In the genomic region with DNA sequence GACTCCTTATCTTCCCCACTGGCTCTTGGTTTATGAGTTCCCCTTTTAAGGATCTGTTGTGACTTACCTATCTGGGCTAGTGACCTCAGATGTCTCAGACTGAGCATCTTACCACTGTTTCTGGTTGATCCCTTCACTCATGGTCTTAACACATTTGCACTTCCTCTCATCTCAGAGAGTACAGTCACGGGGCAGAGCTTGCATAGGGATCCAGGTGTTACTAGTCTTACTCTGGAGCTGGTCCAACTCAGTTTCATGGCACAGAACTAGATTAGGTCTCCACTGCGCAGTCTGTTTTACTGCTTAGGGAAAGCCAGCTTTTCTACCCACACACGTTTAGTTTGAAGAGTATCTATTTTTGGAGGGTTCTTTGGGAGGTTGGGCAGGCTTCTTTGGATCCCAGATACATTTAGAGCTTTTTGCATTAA, we compare ENCODE assay signal across 11 cellular contexts. TPM values are rescaled to one million over a fixed set of nuclear protein-coding genes. Genes with fewer than 3 reads are reported as not detected.
DNase-seq lines count a peak whose midpoint lies in the region; ATAC-seq, FAIRE-seq and TF ChIP-seq lines count a peak whose summit lies in the region.
"Had no signal": no experiment of that assay in that cellular context is flagged by ENCODE, and none has a peak within 500 bp of the region (broad histone marks: within the 10 kb centered on the region; RNA-seq: fewer than 3 reads in every experiment).

No MANE protein-coding gene starts in this region.

- intact Hi-C loops in body of pancreas (cut with DNase I), result no loop called here

- peaks cover 18% of the 10 kb centered on the region for H3K36me3 Mint-ChIP-seq in activated naive CD8-positive, alpha-beta T cell treated with anti-CD3 and anti-CD28 coated beads for 36 hours

- TF ChIP-seq POLR2A in GM12891 (IDR thresholded peaks at IDR 0.05; ENCODE audit: low read depth, low read length), result 0 out of 2 replicates have a peak, but pooled peaks have one; percentile 16
- no peak for TF ChIP-seq POLR2A in body of pancreas (IDR thresholded peaks at IDR 0.05)

- no peaks in the 10 kb centered on the region for H3K27me3 ChIP-seq in body of pancreas

- H3K36me3 ChIP-seq in body of pancreas (replicated peaks in 1 of 2; ENCODE audit: insufficient read depth in 1 of 2, low read depth in 2 of 2), result peaks cover 0 to 13% of the 10 kb centered on the region in 2 donors

- no peaks in the 10 kb centered on the region for H3K9me3 ChIP-seq in body of pancreas

- no peak for TF ChIP-seq CTCF in GM20000 (IDR thresholded peaks at IDR 0.05; ENCODE audit: extremely low read depth, missing control alignments)
- TF ChIP-seq CTCF in body of pancreas (IDR thresholded peaks at IDR 0.05), result no peak

- peak; percentile 66 for ATAC-seq in HG03025 (IDR thresholded peaks at IDR 0.05; ENCODE audit: low FRiP score, unreplicated experiment)
- ATAC-seq in body of pancreas, result no peak

- H3K27me3 Mint-ChIP-seq in activated naive CD8-positive, alpha-beta T cell treated with anti-CD3 and anti-CD28 coated beads for 36 hours, result no peaks in the 10 kb centered on the region

- H3K4me3 Mint-ChIP-seq in activated naive CD8-positive, alpha-beta T cell treated with anti-CD3 and anti-CD28 coated beads for 36 hours, result no peak overlapping the region
- H3K4me3 Mint-ChIP-seq: CD14-positive monocyte had no signal

- H3K27ac ChIP-seq in body of pancreas, result no peak overlapping the region

- H3K27ac Mint-ChIP-seq in activated naive CD8-positive, alpha-beta T cell treated with anti-CD3 and anti-CD28 coated beads for 36 hours, result peak overlapping the region; percentile 19

- 50 to 72% methylated on average over 3 of the region's 3 CpGs for WGBS in body of pancreas, 2 donors

- FAIRE-seq in GM12891 (lab: Jason Lieb, UNC), result peak; percentile 76
- FAIRE-seq: astrocyte had no signal

- H3K4me3 ChIP-seq in body of pancreas, result no peak overlapping the region

- no peaks in the 10 kb centered on the region for H3K4me1 ChIP-seq in body of pancreas

- DNase-seq in GM12891 (ENCODE audit: insufficient read length, low spot score) (no peak), GM20000 (ENCODE audit: low spot score) (peak; percentile 32), NCI-H524 treated with DMSO at 0.1 percent for 48 hours (lab: John Stamatoyannopoulos, UW) (no peak), NCI-H1092 (lab: John Stamatoyannopoulos, UW) (no peak), body of pancreas (no peak)
- DNase-seq in activated naive CD8-positive, alpha-beta T cell treated with anti-CD3 and anti-CD28 coated beads for 36 hours, result no peak
- no peak for DNase-seq in stimulated activated CD4-positive, alpha-beta T cell treated with anti-CD3 and anti-CD28 coated beads, Interleukin-15, amount 100 ng/mL, for 24 hours

- H3K9me3 Mint-ChIP-seq in activated naive CD8-positive, alpha-beta T cell treated with anti-CD3 and anti-CD28 coated beads for 36 hours, result no peaks in the 10 kb centered on the region
- H3K9me3 Mint-ChIP-seq: CD14-positive monocyte had no signal

- peaks cover 22% of the 10 kb centered on the region for H3K4me1 Mint-ChIP-seq in activated naive CD8-positive, alpha-beta T cell treated with anti-CD3 and anti-CD28 coated beads for 36 hours

TF ChIP-seq in GM12891, 5 proteins besides CTCF, POLR2A, EP300 and RAD21:
- TF ChIP-seq SPI1 (IDR thresholded peaks at IDR 0.05; ENCODE audit: low read depth, low read length) (peak; percentile 86), POLR2AphosphoS5 (IDR thresholded peaks at IDR 0.05; ENCODE audit: low read depth, low read length) (no peak)

RNA-seq across cellular contexts. Expression of gene GABARAPL2, which starts 10.2 kb away (rescaled TPM):
- 93.0 TPM for polyA plus RNA-seq in GM12891 (2012; ENCODE audit: low read depth, missing spikeins)
- 10 to 100 TPM; 47.6 TPM for total RNA-seq in activated naive CD8-positive, alpha-beta T cell treated with anti-CD3 and anti-CD28 coated beads for 36 hours
- total RNA-seq in body of pancreas, result 10 to 100 TPM; 35.9 to 66.2 TPM

RNA-seq across cellular contexts. Expression of gene TMEM231, which starts 20.3 kb away (rescaled TPM):
- polyA plus RNA-seq in GM12891 (2012; ENCODE audit: low read depth, missing spikeins), result 3.5 TPM
- 1 to 10 TPM; 4.0 to 4.4 TPM for total RNA-seq in activated naive CD8-positive, alpha-beta T cell treated with anti-CD3 and anti-CD28 coated beads for 36 hours
- 1 to 10 TPM; 2.6 to 7.6 TPM for total RNA-seq in body of pancreas

RNA-seq across cellular contexts. Expression of gene CHST5, which starts 40.5 kb away (rescaled TPM):
- polyA plus RNA-seq in GM12891 (2012; ENCODE audit: low read depth, missing spikeins), result 0.15 TPM
- total RNA-seq in activated naive CD8-positive, alpha-beta T cell treated with anti-CD3 and anti-CD28 coated beads for 36 hours, result not detected
- total RNA-seq in body of pancreas, result not detected
- total RNA-seq: epithelial cell of proximal tubule had no signal
- polyA plus RNA-seq: CD14-positive monocyte had no signal

RNA-seq across cellular contexts. Expression of gene ADAT1, which starts 46.7 kb away (rescaled TPM):
- 21.3 TPM for polyA plus RNA-seq in GM12891 (2012; ENCODE audit: low read depth, missing spikeins)
- 10 to 100 TPM; 56.7 to 58.7 TPM for total RNA-seq in activated naive CD8-positive, alpha-beta T cell treated with anti-CD3 and anti-CD28 coated beads for 36 hours
- 10 to 100 TPM; 12.9 to 14.8 TPM for total RNA-seq in body of pancreas
